In genomic region chr17:56478836-56479447, GRCh38 we compare ENCODE assay signal across 8 cellular contexts.
DNase-seq lines count a peak whose midpoint lies in the region; ATAC-seq, FAIRE-seq and TF ChIP-seq lines count a peak whose summit lies in the region.

No MANE protein-coding gene starts in this region.

- H3K4me3 Mint-ChIP-seq in WTC11, result no peak overlapping the region

- H2AFZ ChIP-seq in HepG2 (ENCODE audit: low read length), result no peak overlapping the region

- no peaks in the 10 kb centered on the region for H3K36me3 ChIP-seq in HepG2 (replicated peaks in 1 of 2; ENCODE audit: control insufficient read depth in 1 of 2, insufficient read depth in 2 of 2, low read length in 2 of 2)

- FAIRE-seq in HepG2 (lab: Jason Lieb, UNC), result peak; percentile 78

- no peak overlapping the region for H3K27ac ChIP-seq in HepG2 (ENCODE audit: extremely low read length, insufficient read depth, low read length)

- no peak for TF ChIP-seq EP300 in HepG2 (IDR thresholded peaks at IDR 0.05; ENCODE audit: low read depth in 2 of 2, low read length in 2 of 2)
- no peak for TF ChIP-seq EP300 in HepG2 (CRISPR knock-in tag; IDR thresholded peaks at IDR 0.05; ENCODE audit: borderline replicate concordance)

- no peak for TF ChIP-seq RAD21 in HepG2 (CRISPR knock-in tag; IDR thresholded peaks at IDR 0.05)

- peak; percentile 37; the same call in 1 of the 2 replicates for TF ChIP-seq CTCF in WTC11 (IDR thresholded peaks at IDR 0.05)
- TF ChIP-seq CTCF in HepG2 (CRISPR knock-in tag; IDR thresholded peaks at IDR 0.05), result peak; percentile 59

- BruUV-seq in HepG2 (replicated peaks; lab: Mats Ljungman, UMichigan), result no TSS peak

- no peak overlapping the region for H3K27ac Mint-ChIP-seq in WTC11

- no peaks in the 10 kb centered on the region for H4K20me1 ChIP-seq in HepG2 (ENCODE audit: insufficient read depth, low read length)

- in situ Hi-C loops in HepG2 (cut with HindIII; ENCODE audit: extremely low pct_ligation_motif_present, low pct_unique_long_range_greater_than_20kb), result no loop called here

- H3K9me3 Mint-ChIP-seq in WTC11, result 0 out of 2 replicates have a peak, but pooled peaks cover 5% of the 10 kb centered on the region

- H3K4me1 ChIP-seq in HepG2 (ENCODE audit: insufficient read depth, low read length), result no peaks in the 10 kb centered on the region

- H3K4me3 ChIP-seq in HepG2 (replicated peaks in 1 of 3; ENCODE audit: insufficient read depth in 1 of 3, low read depth in 2 of 3, low read length in 3 of 3), result no peak overlapping the region

- H3K9me3 ChIP-seq in HepG2 (ENCODE audit: low read length), result no peaks in the 10 kb centered on the region

- DNase-seq in NCI-H748 (lab: John Stamatoyannopoulos, UW; ENCODE audit: unreplicated experiment) (peak; percentile 19), NCI-H748 treated with DMSO at 0.1 percent for 48 hours (lab: John Stamatoyannopoulos, UW) (no peak), HT-29 (ENCODE audit: low spot score) (peak; percentile 59), WTC11 (ENCODE audit: low spot score) (peak; percentile 33), HepG2 (ENCODE audit: low spot score) (peak; percentile 41), amygdala (lab: John Stamatoyannopoulos, UW) (no peak)

- CTCF ChIA-PET in WTC11 (lab: Charles Lee) (interaction anchor here (1.3 kb wide), 1 partner anchor 66 kb away, joined by 4 read pairs; no protein-coding TSS in a partner anchor), HepG2 (lab: Yijun Ruan, JAX; ENCODE audit: low intra/inter-chr PET ratio, low total read pairs) (interaction anchor here (1.3 to 2.2 kb wide), 2 partner anchors 352 to 953 kb away, joined by 4 to 15 read pairs; no protein-coding TSS in a partner anchor)

- intact Hi-C loops in HepG2 (cut with micrococcal nuclease; ENCODE audit: unreplicated experiment), result loop anchor here (1.0 kb wide), 1 partner anchor 353 kb away; no protein-coding TSS in a partner anchor

- 27% methylated on average over 7 of the region's 7 CpGs for WGBS in HepG2 (ENCODE audit: low lambda C conversion rate)

- POLR2A ChIA-PET in WTC11 (lab: Charles Lee) (no interaction called here), HepG2 (lab: Yijun Ruan, JAX) (no interaction called here)

- no peaks in the 10 kb centered on the region for H3K36me3 Mint-ChIP-seq in WTC11

- no peak overlapping the region for H3K4me2 ChIP-seq in HepG2 (ENCODE audit: low read depth, low read length)

- H3K9ac ChIP-seq in HepG2 (ENCODE audit: insufficient read depth, low read depth, low read length), result no peak overlapping the region

- H3K4me1 Mint-ChIP-seq in WTC11, result no peaks in the 10 kb centered on the region

- ATAC-seq in WTC11, result peak; percentile 74
- ATAC-seq in HepG2, result peak; percentile 73
- no peak for ATAC-seq in HG02763 (IDR thresholded peaks at IDR 0.05; ENCODE audit: unreplicated experiment)
- ATAC-seq in GM21786 (IDR thresholded peaks at IDR 0.05; ENCODE audit: unreplicated experiment), result no peak

- TF ChIP-seq POLR2A in HepG2 (IDR thresholded peaks at IDR 0.05; ENCODE audit: insufficient read depth in 1 of 2, low read depth in 2 of 2, low read length in 2 of 2), result no peak

- H3K27me3 ChIP-seq in HepG2 (ENCODE audit: control insufficient read depth in 1 of 2, insufficient read depth in 2 of 2, low read length in 2 of 2), result no peaks in the 10 kb centered on the region

- H3K79me2 ChIP-seq in HepG2 (ENCODE audit: insufficient read depth, low read length), result no peaks in the 10 kb centered on the region

- no peaks in the 10 kb centered on the region for H3K27me3 Mint-ChIP-seq in WTC11 (ENCODE audit: low read depth)

TF ChIP-seq in WTC11, 78 proteins besides CTCF, POLR2A, EP300 and RAD21 (continues in another document):
- TF ChIP-seq, protein P1, sequence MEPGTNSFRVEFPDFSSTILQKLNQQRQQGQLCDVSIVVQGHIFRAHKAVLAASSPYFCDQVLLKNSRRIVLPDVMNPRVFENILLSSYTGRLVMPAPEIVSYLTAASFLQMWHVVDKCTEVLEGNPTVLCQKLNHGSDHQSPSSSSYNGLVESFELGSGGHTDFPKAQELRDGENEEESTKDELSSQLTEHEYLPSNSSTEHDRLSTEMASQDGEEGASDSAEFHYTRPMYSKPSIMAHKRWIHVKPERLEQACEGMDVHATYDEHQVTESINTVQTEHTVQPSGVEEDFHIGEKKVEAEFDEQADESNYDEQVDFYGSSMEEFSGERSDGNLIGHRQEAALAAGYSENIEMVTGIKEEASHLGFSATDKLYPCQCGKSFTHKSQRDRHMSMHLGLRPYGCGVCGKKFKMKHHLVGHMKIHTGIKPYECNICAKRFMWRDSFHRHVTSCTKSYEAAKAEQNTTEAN (CRISPR knock-in tag; IDR thresholded peaks at IDR 0.05), result no peak
- TF ChIP-seq MXD4 (CRISPR knock-in tag; IDR thresholded peaks at IDR 0.05; ENCODE audit: borderline replicate concordance) (no peak), ZNF671 (CRISPR knock-in tag; IDR thresholded peaks at IDR 0.05) (no peak), ZNF281 (CRISPR knock-in tag; IDR thresholded peaks at IDR 0.05) (no peak)

TF ChIP-seq in HepG2, 621 proteins besides CTCF, POLR2A, EP300 and RAD21:
- TF ChIP-seq STAG1 (CRISPR knock-in tag; IDR thresholded peaks at IDR 0.05) (peak; percentile 33), ZNF841 (CRISPR knock-in tag; IDR thresholded peaks at IDR 0.05; ENCODE audit: borderline replicate concordance) (no peak), SMC3 (IDR thresholded peaks at IDR 0.05; ENCODE audit: low read length) (peak; percentile 53; the same call in 1 of the 2 replicates)

Comparison
In these comparisons a context has a peak if more than half of its experiments do, and no peak if none do; other contexts are left out.
1. DNase-seq: peak in NCI-H748 (single experiment), HT-29 (single experiment), WTC11 (single experiment) and HepG2 (single experiment); none in NCI-H748 treated with DMSO at 0.1 percent for 48 hours (single experiment) and amygdala (0 of 56).
2. ATAC-seq: peak in WTC11 (single experiment) and HepG2 (single experiment); none in HG02763 (single experiment) and GM21786 (single experiment).